35 cellular contexts compared by ENCODE assay signal in genomic region chr2:508121-508520, GRCh38.
"Had no signal": no experiment of that assay in that cellular context is flagged by ENCODE, and none has a peak within 500 bp of the region (broad histone marks: within the 10 kb centered on the region; RNA-seq: fewer than 3 reads in every experiment).

No MANE protein-coding gene starts in this region.

- H3K27ac Mint-ChIP-seq: activated B cell treated with CpG ODN at 0.5 μM for 24 hours; activated CD4-positive, alpha-beta memory T cell treated with anti-CD3 and anti-CD28 coated beads, Interleukin-2, amount 10 ng/mL, durations not matched to agents 7 days and 5 days; activated CD4-positive, alpha-beta T cell treated with anti-CD3 and anti-CD28 coated beads, Interleukin-2, amount 10 ng/mL, durations not matched to agents 24 days and 14 days; activated CD8-positive, alpha-beta memory T cell treated with anti-CD3 and anti-CD28 coated beads, Interleukin-2, amount 10 ng/mL, durations not matched to agents 7 days and 5 days; activated CD8-positive, alpha-beta T cell treated with anti-CD3 and anti-CD28 coated beads, Interleukin-2, amount 10 ng/mL, durations not matched to agents 7 days and 5 days; activated naive CD4-positive, alpha-beta T cell treated with anti-CD3 and anti-CD28 coated beads, Interleukin-2, amount 10 ng/mL, durations not matched to agents 7 days and 5 days; activated naive CD8-positive, alpha-beta T cell; activated naive CD8-positive, alpha-beta T cell treated with anti-CD3 and anti-CD28 coated beads, Interleukin-2, amount 10 ng/mL, durations not matched to agents 7 days and 5 days; activated naive CD8-positive, alpha-beta T cell treated with anti-CD3 and anti-CD28 coated beads, Interleukin-2, amount 50 U/mL, for 24 hours; activated T-cell treated with anti-CD3 and anti-CD28 coated beads, Interleukin-2, amount 50 U/mL, for 24 hours; activated T-helper 2 cell treated with anti-CD3 and anti-CD28 coated beads, Interferon-gamma antibody, Interleukin-2, Interleukin-4, amounts not matched to agents 10 μg/mL and 5 μg/mL and 100 μg/mL, durations not matched to agents 14 hours and 24 hours and 36 hours; brain; T-helper 1 cell treated with Interleukin-12 subunit alpha and Interleukin-12 subunit beta and Interleukin-4 antibody, amounts not matched to agents 30 μg/mL and 1 μg/mL, for 36 hours; T-helper 2 cell treated with Interferon-gamma antibody and Interleukin-4, amounts not matched to agents 5 μg/mL and 100 μg/mL, for 36 hours had no signal

- H3K27ac ChIP-seq: ascending aorta, cardiac muscle cell, VCaP had no signal

- H3K36me3 ChIP-seq: ascending aorta, cardiac muscle cell had no signal

- H3K4me3 Mint-ChIP-seq: activated B cell treated with CpG ODN at 0.5 μM for 24 hours; activated CD4-positive, alpha-beta memory T cell treated with anti-CD3 and anti-CD28 coated beads, Interleukin-2, amount 10 ng/mL, durations not matched to agents 7 days and 5 days; activated CD4-positive, alpha-beta T cell treated with anti-CD3 and anti-CD28 coated beads, Interleukin-2, amount 10 ng/mL, durations not matched to agents 24 days and 14 days; activated CD8-positive, alpha-beta memory T cell treated with anti-CD3 and anti-CD28 coated beads, Interleukin-2, amount 10 ng/mL, durations not matched to agents 7 days and 5 days; activated CD8-positive, alpha-beta T cell treated with anti-CD3 and anti-CD28 coated beads, Interleukin-2, amount 10 ng/mL, durations not matched to agents 7 days and 5 days; activated naive CD4-positive, alpha-beta T cell treated with anti-CD3 and anti-CD28 coated beads, Interleukin-2, amount 10 ng/mL, durations not matched to agents 7 days and 5 days; activated naive CD8-positive, alpha-beta T cell; activated naive CD8-positive, alpha-beta T cell treated with anti-CD3 and anti-CD28 coated beads, Interleukin-2, amount 10 ng/mL, durations not matched to agents 7 days and 5 days; activated naive CD8-positive, alpha-beta T cell treated with anti-CD3 and anti-CD28 coated beads, Interleukin-2, amount 50 U/mL, for 24 hours; activated T-cell treated with anti-CD3 and anti-CD28 coated beads, Interleukin-2, amount 50 U/mL, for 24 hours; brain; central memory CD8-positive, alpha-beta T cell; T-helper 1 cell treated with Interleukin-12 subunit alpha and Interleukin-12 subunit beta and Interleukin-4 antibody, amounts not matched to agents 30 μg/mL and 1 μg/mL, for 36 hours; T-helper 2 cell treated with Interferon-gamma antibody and Interleukin-4, amounts not matched to agents 5 μg/mL and 100 μg/mL, for 36 hours had no signal

- H3K27me3 ChIP-seq: ascending aorta, cardiac muscle cell had no signal

- H3K27me3 Mint-ChIP-seq: activated naive CD4-positive, alpha-beta T cell treated with anti-CD3 and anti-CD28 coated beads, Interleukin-2, amount 10 ng/mL, durations not matched to agents 7 days and 5 days; activated naive CD8-positive, alpha-beta T cell; activated naive CD8-positive, alpha-beta T cell treated with anti-CD3 and anti-CD28 coated beads, Interleukin-2, amount 50 U/mL, for 24 hours had no signal

- H3K9me3 ChIP-seq: ascending aorta had no signal

- H3K4me1 ChIP-seq: ascending aorta had no signal

- H3K9me3 Mint-ChIP-seq: activated B cell treated with CpG ODN at 0.5 μM for 24 hours; activated naive CD4-positive, alpha-beta T cell treated with anti-CD3 and anti-CD28 coated beads, Interleukin-2, amount 10 ng/mL, durations not matched to agents 7 days and 5 days; activated naive CD8-positive, alpha-beta T cell treated with anti-CD3 and anti-CD28 coated beads, Interleukin-2, amount 50 U/mL, for 24 hours; activated T-helper 2 cell treated with anti-CD3 and anti-CD28 coated beads, Interferon-gamma antibody, Interleukin-2, Interleukin-4, amounts not matched to agents 10 μg/mL and 5 μg/mL and 100 μg/mL, durations not matched to agents 14 hours and 24 hours and 36 hours; central memory CD8-positive, alpha-beta T cell; T-helper 1 cell treated with Interleukin-12 subunit alpha and Interleukin-12 subunit beta and Interleukin-4 antibody, amounts not matched to agents 30 μg/mL and 1 μg/mL, for 36 hours; T-helper 2 cell treated with Interferon-gamma antibody and Interleukin-4, amounts not matched to agents 5 μg/mL and 100 μg/mL, for 36 hours had no signal

- H3K36me3 Mint-ChIP-seq: activated CD8-positive, alpha-beta memory T cell treated with anti-CD3 and anti-CD28 coated beads, Interleukin-2, amount 10 ng/mL, durations not matched to agents 7 days and 5 days; activated naive CD4-positive, alpha-beta T cell treated with anti-CD3 and anti-CD28 coated beads, Interleukin-2, amount 10 ng/mL, durations not matched to agents 7 days and 5 days; activated naive CD8-positive, alpha-beta T cell; activated naive CD8-positive, alpha-beta T cell treated with anti-CD3 and anti-CD28 coated beads, Interleukin-2, amount 10 ng/mL, durations not matched to agents 7 days and 5 days; brain had no signal

- DNase-seq: activated B cell treated with CpG ODN at 0.5 μM for 24 hours; activated CD4-positive, alpha-beta memory T cell treated with anti-CD3 and anti-CD28 coated beads, Interleukin-2, amount 10 ng/mL, durations not matched to agents 7 days and 5 days; activated CD4-positive, alpha-beta T cell treated with anti-CD3 and anti-CD28 coated beads for 4 hours; activated CD4-positive, alpha-beta T cell treated with anti-CD3 and anti-CD28 coated beads, Interleukin-2, amount 10 ng/mL, durations not matched to agents 24 days and 14 days; activated CD4-positive, alpha-beta T cell treated with anti-CD3 and anti-CD28 coated beads, Interleukin-2, amount 50 U/mL, for 48 hours; activated CD4-positive, CD25-positive, alpha-beta regulatory T cell treated with anti-CD3 and anti-CD28 coated beads, Interleukin-2, amount 50 U/mL, for 72 hours; activated CD8-positive, alpha-beta memory T cell treated with anti-CD3 and anti-CD28 coated beads for 24 hours; activated CD8-positive, alpha-beta memory T cell treated with anti-CD3 and anti-CD28 coated beads, Interleukin-2, amount 10 ng/mL, durations not matched to agents 7 days and 5 days; activated CD8-positive, alpha-beta memory T cell treated with anti-CD3 and anti-CD28 coated beads, Interleukin-2, amount 50 U/mL, for 48 hours; activated CD8-positive, alpha-beta T cell treated with anti-CD3 and anti-CD28 coated beads, Interleukin-2, amount 10 ng/mL, durations not matched to agents 7 days and 5 days; activated effector memory CD4-positive, alpha-beta T cell treated with Interleukin-2 at 50 U/mL for 16 hours; activated gamma-delta T cell; activated naive CD4-positive, alpha-beta T cell treated with anti-CD3 and anti-CD28 coated beads, Interleukin-2, amount 10 ng/mL, durations not matched to agents 7 days and 5 days; activated naive CD4-positive, alpha-beta T cell treated with Interleukin-2 at 50 U/mL for 16 hours; activated naive CD8-positive, alpha-beta T cell treated with anti-CD3 and anti-CD28 coated beads, Interleukin-2, amount 10 ng/mL, durations not matched to agents 7 days and 5 days; activated naive CD8-positive, alpha-beta T cell treated with anti-CD3 and anti-CD28 coated beads, Interleukin-2, amount 50 U/mL, for 24 hours; activated T-cell treated with anti-CD3 and anti-CD28 coated beads, Interleukin-2, amount 50 U/mL, for 24 hours; activated T-cell treated with anti-CD3 and anti-CD28 coated beads, Interleukin-2, amount 50 U/mL, for 48 hours; amygdala; anterior cingulate cortex; caudate nucleus; cerebellar nuclear complex; SW 1271; T-helper 1 cell; T-helper 2 cell; T-helper 9 cell had no signal

- H3K4me3 ChIP-seq: ascending aorta, cardiac muscle cell had no signal

- H3K4me1 Mint-ChIP-seq: activated B cell treated with CpG ODN at 0.5 μM for 24 hours; activated CD4-positive, alpha-beta memory T cell treated with anti-CD3 and anti-CD28 coated beads, Interleukin-2, amount 10 ng/mL, durations not matched to agents 7 days and 5 days; activated CD4-positive, alpha-beta T cell treated with anti-CD3 and anti-CD28 coated beads, Interleukin-2, amount 10 ng/mL, durations not matched to agents 24 days and 14 days; activated CD8-positive, alpha-beta memory T cell treated with anti-CD3 and anti-CD28 coated beads, Interleukin-2, amount 10 ng/mL, durations not matched to agents 7 days and 5 days; activated naive CD4-positive, alpha-beta T cell treated with anti-CD3 and anti-CD28 coated beads, Interleukin-2, amount 10 ng/mL, durations not matched to agents 7 days and 5 days; activated naive CD8-positive, alpha-beta T cell treated with anti-CD3 and anti-CD28 coated beads, Interleukin-2, amount 50 U/mL, for 24 hours; central memory CD8-positive, alpha-beta T cell had no signal
